19 cellular contexts compared by ENCODE assay signal in the genomic region with DNA sequence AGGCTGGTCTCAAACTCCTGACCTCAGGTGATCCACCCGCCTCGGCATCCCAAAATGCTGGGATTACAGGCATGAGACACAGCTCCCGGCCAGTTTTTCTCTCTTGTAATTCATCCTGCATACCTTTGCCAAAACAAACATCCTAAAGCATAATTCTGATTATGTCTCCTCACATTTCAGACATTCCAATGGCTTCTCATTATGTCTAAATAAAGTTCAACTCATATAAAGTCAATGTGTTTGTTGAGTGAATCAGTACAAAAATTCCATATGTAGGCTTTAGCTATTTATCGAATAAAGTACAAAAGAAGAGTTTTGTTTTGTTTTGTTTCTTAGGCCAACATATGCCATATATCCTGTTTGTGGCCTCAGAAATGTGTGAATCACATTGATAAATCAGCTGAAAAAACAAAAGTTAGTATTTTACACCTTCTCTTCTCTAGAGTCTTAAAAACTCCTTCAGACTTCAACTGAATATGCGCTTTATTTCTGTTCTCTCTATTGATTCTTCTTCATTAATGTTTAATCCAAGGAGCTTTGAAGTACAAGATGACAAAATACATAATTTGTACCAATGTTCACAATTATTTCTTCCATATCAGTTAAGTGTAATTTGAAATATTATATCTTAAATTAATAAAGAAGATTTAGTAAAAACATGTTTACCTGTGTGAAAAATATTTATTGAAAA.
DNase-seq lines count a peak whose midpoint lies in the region; ATAC-seq and TF ChIP-seq lines count a peak whose summit lies in the region.
"Had no signal": no experiment of that assay in that cellular context is flagged by ENCODE, and none has a peak within 500 bp of the region (broad histone marks: within the 10 kb centered on the region; RNA-seq: fewer than 3 reads in every experiment).

No MANE protein-coding gene starts in this region.

- no peak overlapping the region for H2AFZ ChIP-seq in PC-3 (ENCODE audit: low read length)

- POLR2A ChIA-PET in PC-3 (lab: Charles Lee; ENCODE audit: unreplicated experiment) = interaction anchor here (0.6 kb wide), 1 partner anchor 20 kb away, joined by 3 read pairs; no protein-coding TSS in a partner anchor

- H3K4me1 Mint-ChIP-seq in osteocyte (ENCODE audit: unreplicated experiment) = peaks cover 15% of the 10 kb centered on the region
- H3K4me1 Mint-ChIP-seq: activated naive CD8-positive, alpha-beta T cell treated with anti-CD3 and anti-CD28 coated beads, Interleukin-2, amount 10 ng/mL, durations not matched to agents 7 days and 5 days; immature natural killer cell; memory B cell had no signal

- H3K27ac Mint-ChIP-seq in osteocyte (ENCODE audit: unreplicated experiment) = peak overlapping the region; percentile 20
- H3K27ac Mint-ChIP-seq: activated naive CD8-positive, alpha-beta T cell treated with anti-CD3 and anti-CD28 coated beads, Interleukin-2, amount 10 ng/mL, durations not matched to agents 7 days and 5 days; activated T-cell treated with anti-CD3 and anti-CD28 coated beads, Interleukin-2, amount 50 U/mL, for 24 hours; IgD-negative memory B cell; immature natural killer cell; memory B cell had no signal

- no TSS peak for BruUV-seq in PC-3 (replicated peaks; lab: Mats Ljungman, UMichigan)

- no peaks in the 10 kb centered on the region for H3K9me3 ChIP-seq in PC-3 (ENCODE audit: low read length)

- H3K9me2 ChIP-seq in PC-3 (replicated peaks; ENCODE audit: low read length) = no peaks in the 10 kb centered on the region

- H3K9me3 Mint-ChIP-seq in osteocyte (ENCODE audit: unreplicated experiment) = no peaks in the 10 kb centered on the region
- H3K9me3 Mint-ChIP-seq: activated naive CD8-positive, alpha-beta T cell treated with anti-CD3 and anti-CD28 coated beads, Interleukin-2, amount 10 ng/mL, durations not matched to agents 7 days and 5 days; activated T-cell treated with anti-CD3 and anti-CD28 coated beads, Interleukin-2, amount 50 U/mL, for 24 hours had no signal

- H3K36me3 ChIP-seq in PC-3 (ENCODE audit: low read depth, low read length) = no peaks in the 10 kb centered on the region

- H3K9ac ChIP-seq in PC-3 (ENCODE audit: low read length) = no peak overlapping the region

- TF ChIP-seq CTCF in PC-3 (conservative IDR thresholded peaks at IDR 0.05; ENCODE audit: low read depth, low read length) = no peak
- TF ChIP-seq CTCF in osteocyte (IDR thresholded peaks at IDR 0.05) = no peak

- peak overlapping the region; percentile 65 for H3K4me2 ChIP-seq in PC-3 (ENCODE audit: low read length)

- H3K27me3 ChIP-seq in PC-3 (ENCODE audit: low read length) = no peaks in the 10 kb centered on the region

- no peaks in the 10 kb centered on the region for H3K36me3 Mint-ChIP-seq in osteocyte (ENCODE audit: unreplicated experiment)
- H3K36me3 Mint-ChIP-seq: activated naive CD8-positive, alpha-beta T cell treated with anti-CD3 and anti-CD28 coated beads, Interleukin-2, amount 10 ng/mL, durations not matched to agents 7 days and 5 days; IgD-negative memory B cell; immature natural killer cell; memory B cell had no signal

- no peaks in the 10 kb centered on the region for H4K20me1 ChIP-seq in PC-3 (ENCODE audit: low read length)

- H3K27me3 Mint-ChIP-seq in osteocyte (ENCODE audit: unreplicated experiment) = peaks cover 2% of the 10 kb centered on the region
- H3K27me3 Mint-ChIP-seq: activated T-cell treated with anti-CD3 and anti-CD28 coated beads, Interleukin-2, amount 50 U/mL, for 24 hours had no signal

- CTCF ChIA-PET in PC-3 (lab: Charles Lee) = interaction anchor here (0.5 kb wide), 1 partner anchor 165 kb away, joined by 4 read pairs; no protein-coding TSS in a partner anchor

- H3F3A ChIP-seq in PC-3 (ENCODE audit: low read length, unreplicated experiment) = no peaks in the 10 kb centered on the region

- H3K27ac ChIP-seq in PC-3 (ENCODE audit: low read length) = peak overlapping the region; percentile 44

- peak; percentile 58 for DNase-seq in Daoy (ENCODE audit: low read depth)
- DNase-seq in PC-3 = peak; percentile 95
- peak; percentile 26 to 90 for DNase-seq in dermis microvascular lymphatic vessel endothelial cell (ENCODE audit: low read depth in 2 of 2)
- DNase-seq in osteocyte (ENCODE audit: extremely low spot score, unreplicated experiment) = no peak
- no peak for DNase-seq in DMS79 (lab: John Stamatoyannopoulos, UW)
- DNase-seq in HK-2 (ENCODE audit: unreplicated experiment) = no peak
- DNase-seq: activated CD4-positive, alpha-beta T cell treated with anti-CD3 and anti-CD28 coated beads, Interleukin-2, amount 50 U/mL, for 1 hour; activated naive CD8-positive, alpha-beta T cell treated with anti-CD3 and anti-CD28 coated beads, Interleukin-2, amount 10 ng/mL, durations not matched to agents 7 days and 5 days; activated T-cell treated with anti-CD3 and anti-CD28 coated beads, Interleukin-2, amount 50 U/mL, for 24 hours; cerebellar nuclear complex; immature natural killer cell; stimulated activated CD4-positive, alpha-beta T cell treated with anti-CD3 and anti-CD28 coated beads, Interleukin-2, amount 100 ng/mL, for 48 hours had no signal

- H3K4me3 ChIP-seq in PC-3 (ENCODE audit: low read length) = peak overlapping the region; percentile 12; the same call in 1 of the 2 replicates

- H3K79me2 ChIP-seq in PC-3 (ENCODE audit: low read length) = no peaks in the 10 kb centered on the region

- peak; percentile 91 for ATAC-seq in PC-3
- no peak for ATAC-seq in GM21526 (IDR thresholded peaks at IDR 0.05; ENCODE audit: low FRiP score, unreplicated experiment)
- ATAC-seq in HG02938 (IDR thresholded peaks at IDR 0.05; ENCODE audit: unreplicated experiment) = no peak
- ATAC-seq: HCT116, sciatic nerve had no signal

- H3K4me3 Mint-ChIP-seq in osteocyte (ENCODE audit: unreplicated experiment) = no peak overlapping the region
- H3K4me3 Mint-ChIP-seq: activated naive CD8-positive, alpha-beta T cell treated with anti-CD3 and anti-CD28 coated beads, Interleukin-2, amount 10 ng/mL, durations not matched to agents 7 days and 5 days; activated T-cell treated with anti-CD3 and anti-CD28 coated beads, Interleukin-2, amount 50 U/mL, for 24 hours; IgD-negative memory B cell; immature natural killer cell; memory B cell; neural crest cell had no signal

- peaks cover 19% of the 10 kb centered on the region for H3K4me1 ChIP-seq in PC-3 (ENCODE audit: insufficient read depth, low read length)

- intact Hi-C loops in PC-3 (cut with micrococcal nuclease) = loop anchor here (1.0 to 10.0 kb wide), 6 partner anchors 42 to 473 kb away; no protein-coding TSS in a partner anchor

Comparison
In these comparisons a context has a peak if more than half of its experiments do, and no peak if none do; other contexts are left out.
1. DNase-seq: peak in Daoy (single experiment), PC-3 (single experiment) and dermis microvascular lymphatic vessel endothelial cell (2 of 2); none in osteocyte (single experiment), DMS79 (single experiment) and HK-2 (single experiment).